ENCODE assay signal across 17 cellular contexts in the genomic region with DNA sequence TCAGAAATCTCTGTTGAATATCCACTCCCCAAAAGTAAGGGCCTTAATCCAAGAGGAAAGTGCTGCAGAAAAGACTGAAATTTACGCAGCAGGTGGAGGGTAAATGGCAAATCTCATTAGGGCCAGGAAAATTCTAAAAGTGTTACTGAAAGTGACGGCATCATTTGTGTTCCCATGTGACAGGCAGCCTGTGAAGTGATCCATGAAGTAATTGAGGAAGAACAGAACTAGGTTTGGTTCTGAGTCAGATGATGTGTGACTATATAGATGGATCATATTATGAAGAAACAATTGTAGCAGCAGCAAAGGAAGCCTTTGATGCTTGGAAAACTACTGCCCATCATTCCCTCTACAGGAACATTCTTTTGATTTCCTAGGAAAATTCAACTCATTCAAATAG.
"Had no signal": no experiment of that assay in that cellular context is flagged by ENCODE, and none has a peak within 500 bp of the region (broad histone marks: within the 10 kb centered on the region; RNA-seq: fewer than 3 reads in every experiment).

No MANE protein-coding gene starts in this region.

- ATAC-seq: activated CD8-positive, alpha-beta T cell treated with anti-CD3 and anti-CD28 coated beads for 36 hours; stimulated activated naive CD8-positive, alpha-beta T cell treated with anti-CD3 and anti-CD28 coated beads, Interleukin-15, Interleukin-2, amounts not matched to agents 100 U/mL and 50 U/mL, for 24 hours had no signal

- H3K79me2 ChIP-seq: hepatocyte had no signal

- H3K36me3 ChIP-seq: esophagus muscularis mucosa, tibial nerve, vagina had no signal

- H3K4me1 ChIP-seq: esophagus muscularis mucosa, tibial nerve, vagina had no signal

- H3K27ac Mint-ChIP-seq: activated CD4-positive, alpha-beta T cell treated with anti-CD3 and anti-CD28 coated beads, Interleukin-2, amount 10 ng/mL, durations not matched to agents 24 days and 14 days; activated CD8-positive, alpha-beta T cell treated with anti-CD3 and anti-CD28 coated beads for 36 hours; activated naive CD4-positive, alpha-beta T cell treated with anti-CD3 and anti-CD28 coated beads for 36 hours had no signal

- H3K27ac ChIP-seq: coronary artery, esophagus muscularis mucosa, hepatocyte, tibial nerve, vagina had no signal

- H3K4me1 Mint-ChIP-seq: activated CD4-positive, alpha-beta T cell treated with anti-CD3 and anti-CD28 coated beads, Interleukin-2, amount 10 ng/mL, durations not matched to agents 24 days and 14 days; nephron had no signal

- H3K4me3 ChIP-seq: coronary artery, esophagus muscularis mucosa, hepatocyte, tibial nerve, vagina had no signal

- H3K9me3 Mint-ChIP-seq: activated CD4-positive, alpha-beta T cell treated with anti-CD3 and anti-CD28 coated beads, Interleukin-2, amount 10 ng/mL, durations not matched to agents 24 days and 14 days; activated CD8-positive, alpha-beta T cell treated with anti-CD3 and anti-CD28 coated beads for 36 hours had no signal

- FAIRE-seq: endometrium had no signal

- H2AFZ ChIP-seq: hepatocyte had no signal

- DNase-seq: activated CD4-positive, alpha-beta T cell treated with anti-CD3 and anti-CD28 coated beads, Interleukin-2, amount 10 ng/mL, durations not matched to agents 24 days and 14 days; activated CD8-positive, alpha-beta T cell treated with anti-CD3 and anti-CD28 coated beads for 36 hours; activated naive CD4-positive, alpha-beta T cell treated with anti-CD3 and anti-CD28 coated beads for 36 hours; activated T-cell treated with anti-CD3 and anti-CD28 coated beads, Interleukin-2, amount 50 U/mL, for 1 hour; aorta; midbrain; posterior cingulate gyrus; stimulated activated naive CD8-positive, alpha-beta T cell treated with anti-CD3 and anti-CD28 coated beads, Interleukin-15, Interleukin-2, amounts not matched to agents 100 U/mL and 50 U/mL, for 24 hours; substantia nigra; T1000 had no signal

- H3K9me3 ChIP-seq: esophagus muscularis mucosa, vagina had no signal

- H3K4me2 ChIP-seq: hepatocyte had no signal

- H3K27me3 ChIP-seq: esophagus muscularis mucosa, hepatocyte, tibial nerve, vagina had no signal

- H3K4me3 Mint-ChIP-seq: activated CD4-positive, alpha-beta T cell treated with anti-CD3 and anti-CD28 coated beads, Interleukin-2, amount 10 ng/mL, durations not matched to agents 24 days and 14 days; activated CD8-positive, alpha-beta T cell treated with anti-CD3 and anti-CD28 coated beads for 36 hours; activated naive CD4-positive, alpha-beta T cell treated with anti-CD3 and anti-CD28 coated beads for 36 hours; nephron had no signal
